In genomic region chr3:48472673-48472922, GRCh38 we compare ENCODE assay signal across 8 cellular contexts. TPM values are rescaled to one million over a fixed set of nuclear protein-coding genes. Genes with fewer than 3 reads are reported as not detected.
DNase-seq lines count a peak whose midpoint lies in the region; ATAC-seq and TF ChIP-seq lines count a peak whose summit lies in the region.

No MANE protein-coding gene starts in this region.

- H3K9me3 ChIP-seq in body of pancreas (no peaks in the 10 kb centered on the region), upper lobe of left lung (no peaks in the 10 kb centered on the region)

- H3K27me3 ChIP-seq in body of pancreas (no peaks in the 10 kb centered on the region), upper lobe of left lung (no peaks in the 10 kb centered on the region)

- TF ChIP-seq CTCF in body of pancreas (IDR thresholded peaks at IDR 0.05) (no peak), lower leg skin (IDR thresholded peaks at IDR 0.05) (no peak), upper lobe of left lung (IDR thresholded peaks at IDR 0.05) (no peak)

- WGBS in body of pancreas, 2 donors: 0 to 20% methylated on average over 1 to 5 of the region's 5 CpGs
- WGBS in lower leg skin, 2 donors: 0% methylated on average over 5 of the region's 5 CpGs
- WGBS in upper lobe of left lung, 2 donors: 0% methylated on average over 1 to 5 of the region's 5 CpGs

- TF ChIP-seq EP300 in upper lobe of left lung (IDR thresholded peaks at IDR 0.05): no peak

- no peak for TF ChIP-seq POLR2A in body of pancreas (IDR thresholded peaks at IDR 0.05)
- TF ChIP-seq POLR2A in lower leg skin (IDR thresholded peaks at IDR 0.05): no peak
- no peak for TF ChIP-seq POLR2A in upper lobe of left lung (IDR thresholded peaks at IDR 0.05)

- H3K4me3 ChIP-seq in body of pancreas (peak overlapping the region; percentile 42 to 79), lower leg skin (ENCODE audit: low read depth, poor library complexity, severe bottlenecking) (peak overlapping the region; percentile 52), upper lobe of left lung (peak overlapping the region; percentile 72 to 85 (median 76))

- H3K36me3 ChIP-seq in body of pancreas (replicated peaks in 1 of 2; ENCODE audit: insufficient read depth in 1 of 2, low read depth in 2 of 2) (peaks cover 0 to 2% of the 10 kb centered on the region in 2 donors), upper lobe of left lung (peaks cover 0 to 32% (median 26%) of the 10 kb centered on the region in 4 donors)

- H3K4me1 ChIP-seq in body of pancreas: peaks cover 54% of the 10 kb centered on the region
- peaks cover 50 to 61% (median 53%) of the 10 kb centered on the region in 4 donors for H3K4me1 ChIP-seq in upper lobe of left lung

- intact Hi-C loops in body of pancreas (cut with DNase I): no loop called here
- intact Hi-C loops in lower leg skin (cut with DNase I; ENCODE audit: low total_unique reads): no loop called here

- DNase-seq in GM04504 (ENCODE audit: low read depth) (peak; percentile 10), body of pancreas (no peak), lower leg skin (ENCODE audit: low spot score in 2 of 2) (no peak), upper lobe of left lung (peak in 1 of 2 donors; percentile 26), SKM-1 treated with dmso at 0.1 percent for 144 hours (lab: John Stamatoyannopoulos, UW; ENCODE audit: unreplicated experiment) (no peak), SK-N-DZ (ENCODE audit: low spot score) (no peak), NCI-H82 (lab: John Stamatoyannopoulos, UW) (no peak)

- ATAC-seq in HG03342 (IDR thresholded peaks at IDR 0.05; ENCODE audit: unreplicated experiment) (peak; percentile 29), body of pancreas (peak; percentile 31), upper lobe of left lung (ENCODE audit: low FRiP score in 2 of 2) (peak; percentile 44 to 60)

- H3K27ac ChIP-seq in body of pancreas: peak overlapping the region; percentile 93 to 98 (median 96)
- H3K27ac ChIP-seq in upper lobe of left lung: peak overlapping the region; percentile 97 to 99 (median 98)

RNA-seq across cellular contexts. Expression of gene ATRIP, which starts 26.1 kb away (rescaled TPM):
- 1 to 10 TPM; 2.6 to 4.3 TPM for total RNA-seq in body of pancreas
- 10 to 100 TPM in 2 of 4 donors, 1 to 10 TPM in 2; 5.6 to 14.1 (median 9.3) TPM for total RNA-seq in lower leg skin
- total RNA-seq in upper lobe of left lung: 10 to 100 TPM in 1 of 6 donors, 1 to 10 TPM in 5; 5.1 to 10.5 (median 6.5) TPM
- 8.2 and 8.6 TPM in 2 replicates for polyA plus RNA-seq in SK-N-DZ (2014; cell fraction: cytosol; rRNA removed)
- 16.8 and 17.7 TPM in 2 replicates for polyA plus RNA-seq in SK-N-DZ (2014; cell fraction: nucleus; rRNA removed)

RNA-seq across cellular contexts. Expression of gene SHISA5, which starts 31.4 kb away (rescaled TPM):
- total RNA-seq in body of pancreas (10 to 100 TPM; 46.5 to 48.5 TPM), lower leg skin (10 to 100 TPM; 64.3 to 93.6 (median 71.0) TPM), upper lobe of left lung (100 to 1,000 TPM in 4 of 6 donors, 10 to 100 TPM in 2; 67.1 to 228 (median 148) TPM)
- 100 and 104 TPM in 2 replicates for polyA plus RNA-seq in SK-N-DZ (2014; cell fraction: cytosol; rRNA removed)
- polyA plus RNA-seq in SK-N-DZ (2014; cell fraction: nucleus; rRNA removed): 37.9 and 46.3 TPM in 2 replicates

RNA-seq across cellular contexts. Expression of gene TMA7, which starts 32.5 kb away (rescaled TPM):
- total RNA-seq in body of pancreas (100 to 1,000 TPM; 113 to 156 TPM), lower leg skin (100 to 1,000 TPM; 173 to 271 (median 250) TPM), upper lobe of left lung (100 to 1,000 TPM; 115 to 282 (median 163) TPM)
- polyA plus RNA-seq in SK-N-DZ (2014; cell fraction: cytosol; rRNA removed): 296 and 348 TPM in 2 replicates
- 209 and 321 TPM in 2 replicates for polyA plus RNA-seq in SK-N-DZ (2014; cell fraction: nucleus; rRNA removed)

RNA-seq across cellular contexts. Expression of gene CCDC51, which starts 32.7 kb away (rescaled TPM):
- total RNA-seq in body of pancreas (1 to 10 TPM in 1 of 2 donors, under 1 TPM in 1; 0.33 to 2.6 TPM), lower leg skin (10 to 100 TPM in 3 of 4 donors, 1 to 10 TPM in 1; 6.7 to 17.1 (median 11.6) TPM), upper lobe of left lung (10 to 100 TPM in 5 of 6 donors, 1 to 10 TPM in 1; 6.3 to 18.2 (median 13.2) TPM)
- 46.3 and 51.8 TPM in 2 replicates for polyA plus RNA-seq in SK-N-DZ (2014; cell fraction: cytosol; rRNA removed)
- 18.6 and 21.1 TPM in 2 replicates for polyA plus RNA-seq in SK-N-DZ (2014; cell fraction: nucleus; rRNA removed)

RNA-seq across cellular contexts. Expression of gene PLXNB1, which starts 42.7 kb away (rescaled TPM):
- total RNA-seq in body of pancreas: 100 to 1,000 TPM; 118 to 311 TPM
- 100 to 1,000 TPM; 111 to 227 (median 145) TPM for total RNA-seq in lower leg skin
- 100 to 1,000 TPM in 4 of 6 donors, 10 to 100 TPM in 2; 91.2 to 588 (median 123) TPM for total RNA-seq in upper lobe of left lung
- 11.0 and 15.7 TPM in 2 replicates for polyA plus RNA-seq in SK-N-DZ (2014; cell fraction: cytosol; rRNA removed)
- 176 and 212 TPM in 2 replicates for polyA plus RNA-seq in SK-N-DZ (2014; cell fraction: nucleus; rRNA removed)
